Comparison of ENCODE assay signal across 8 cellular contexts in genomic region chr21:6111354-6111753, GRCh38.
DNase-seq lines count a peak whose midpoint lies in the region; ATAC-seq and TF ChIP-seq lines count a peak whose summit lies in the region.
"Not testable (repeated sequence)": the region's sequence is repeated elsewhere in the genome, so short reads cannot be mapped to it uniquely, and the experiment has no call there.

No MANE protein-coding gene starts in this region.

- not testable (repeated sequence) for H3K27me3 ChIP-seq in left ventricle myocardium inferior (ENCODE audit: low read depth); suprapubic skin

- H3K4me1 Mint-ChIP-seq in activated CD4-positive, alpha-beta T cell treated with anti-CD3 and anti-CD28 coated beads, Interleukin-2, amount 10 ng/mL, durations not matched to agents 24 days and 14 days; activated naive CD8-positive, alpha-beta T cell treated with anti-CD3 and anti-CD28 coated beads, Interleukin-2, amount 50 U/mL, for 24 hours; nephron progenitor cell: not testable (repeated sequence)

- H3K36me3 ChIP-seq in left ventricle myocardium inferior, suprapubic skin: not testable (repeated sequence)

- DNase-seq in activated CD4-positive, alpha-beta T cell treated with anti-CD3 and anti-CD28 coated beads, Interleukin-2, amount 10 ng/mL, durations not matched to agents 24 days and 14 days, result peak; percentile 56
- peak; percentile 8 for DNase-seq in activated naive CD8-positive, alpha-beta T cell treated with anti-CD3 and anti-CD28 coated beads, Interleukin-2, amount 50 U/mL, for 24 hours
- peak; percentile 15 for DNase-seq in left ventricle myocardium inferior
- peak; percentile 9 for DNase-seq in nephron progenitor cell
- DNase-seq in suprapubic skin (ENCODE audit: low spot score in 2 of 2), result peak; percentile 32 to 70

- TF ChIP-seq CTCF in left ventricle myocardium inferior (IDR thresholded peaks at IDR 0.05; ENCODE audit: borderline replicate concordance); nephron progenitor cell (IDR thresholded peaks at IDR 0.05); suprapubic skin (IDR thresholded peaks at IDR 0.05): not testable (repeated sequence)

- H3K27ac Mint-ChIP-seq in activated CD4-positive, alpha-beta T cell treated with anti-CD3 and anti-CD28 coated beads, Interleukin-2, amount 10 ng/mL, durations not matched to agents 24 days and 14 days; activated naive CD8-positive, alpha-beta T cell treated with anti-CD3 and anti-CD28 coated beads, Interleukin-2, amount 50 U/mL, for 24 hours; nephron progenitor cell: not testable (repeated sequence)

- H3K4me3 ChIP-seq in left ventricle myocardium inferior (peak overlapping the region; percentile 54), suprapubic skin (peak overlapping the region; percentile 42)

- not testable (repeated sequence) for H3K36me3 Mint-ChIP-seq in activated CD4-positive, alpha-beta T cell treated with anti-CD3 and anti-CD28 coated beads, Interleukin-2, amount 10 ng/mL, durations not matched to agents 24 days and 14 days (ENCODE audit: low read depth); activated naive CD8-positive, alpha-beta T cell treated with anti-CD3 and anti-CD28 coated beads, Interleukin-2, amount 50 U/mL, for 24 hours (ENCODE audit: low read depth); nephron progenitor cell (ENCODE audit: low read depth)

- H3K4me3 Mint-ChIP-seq in activated CD4-positive, alpha-beta T cell treated with anti-CD3 and anti-CD28 coated beads, Interleukin-2, amount 10 ng/mL, durations not matched to agents 24 days and 14 days; activated naive CD8-positive, alpha-beta T cell treated with anti-CD3 and anti-CD28 coated beads, Interleukin-2, amount 50 U/mL, for 24 hours; nephron progenitor cell: not testable (repeated sequence)

- TF ChIP-seq POLR2A in GM18505 (IDR thresholded peaks at IDR 0.05; ENCODE audit: borderline replicate concordance, extremely low read depth, insufficient read depth, insufficient read length); suprapubic skin (IDR thresholded peaks at IDR 0.05): not testable (repeated sequence)

- ATAC-seq in GM18505 (IDR thresholded peaks at IDR 0.05; ENCODE audit: unreplicated experiment) (peak; percentile 20), GM21723 (IDR thresholded peaks at IDR 0.05; ENCODE audit: unreplicated experiment) (peak; percentile 25), HG03280 (IDR thresholded peaks at IDR 0.05; ENCODE audit: unreplicated experiment) (peak; percentile 12)
- ATAC-seq in activated naive CD8-positive, alpha-beta T cell treated with anti-CD3 and anti-CD28 coated beads, Interleukin-2, amount 50 U/mL, for 24 hours, result peak; percentile 15

- H3K27me3 Mint-ChIP-seq in activated CD4-positive, alpha-beta T cell treated with anti-CD3 and anti-CD28 coated beads, Interleukin-2, amount 10 ng/mL, durations not matched to agents 24 days and 14 days; activated naive CD8-positive, alpha-beta T cell treated with anti-CD3 and anti-CD28 coated beads, Interleukin-2, amount 50 U/mL, for 24 hours; nephron progenitor cell (ENCODE audit: low read depth, poor library complexity): not testable (repeated sequence)

- H3K9me3 ChIP-seq in left ventricle myocardium inferior (replicated peaks); suprapubic skin: not testable (repeated sequence)

- WGBS in suprapubic skin, result no CpG with 5 or more reads among the region's 46 CpGs

- H3K27ac ChIP-seq in left ventricle myocardium inferior (replicated peaks); suprapubic skin: not testable (repeated sequence)

- not testable (repeated sequence) for H3K4me1 ChIP-seq in left ventricle myocardium inferior, suprapubic skin

- TF ChIP-seq EP300 in suprapubic skin (IDR thresholded peaks at IDR 0.05), result not testable (repeated sequence)

- intact Hi-C loops in activated CD4-positive, alpha-beta T cell treated with anti-CD3 and anti-CD28 coated beads, Interleukin-2, amount 10 ng/mL, durations not matched to agents 24 days and 14 days (cut with micrococcal nuclease); left ventricle myocardium inferior (cut with micrococcal nuclease): not testable (repeated sequence)

- not testable (repeated sequence) for H3K9me3 Mint-ChIP-seq in activated CD4-positive, alpha-beta T cell treated with anti-CD3 and anti-CD28 coated beads, Interleukin-2, amount 10 ng/mL, durations not matched to agents 24 days and 14 days; activated naive CD8-positive, alpha-beta T cell treated with anti-CD3 and anti-CD28 coated beads, Interleukin-2, amount 50 U/mL, for 24 hours; nephron progenitor cell
